1 cellular context compared by ENCODE assay signal in the genomic region with DNA sequence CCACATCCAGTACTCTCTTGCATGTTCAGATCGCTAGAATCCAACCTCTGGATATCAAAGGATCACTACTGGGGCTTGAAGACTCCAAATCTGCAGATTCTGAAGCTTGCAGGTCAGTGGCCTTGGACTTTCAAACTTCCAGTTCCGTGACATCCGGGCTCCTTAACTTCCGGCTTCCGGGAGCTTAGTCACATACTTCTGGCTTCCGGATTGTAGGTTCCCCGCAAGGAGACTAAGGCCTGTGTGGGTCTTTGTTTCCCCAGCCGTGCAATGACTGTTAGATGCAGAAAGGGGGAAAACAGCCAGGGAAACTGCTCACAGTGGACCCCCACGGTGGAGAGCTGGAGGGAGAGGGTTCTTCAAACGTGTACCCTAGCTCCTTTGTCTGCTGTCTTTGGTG.
TF ChIP-seq lines count a peak whose summit lies in the region.

No MANE protein-coding gene starts in this region.

TF ChIP-seq in A549, 52 proteins besides CTCF, POLR2A, EP300 and RAD21 (continued from another document):
- TF ChIP-seq, protein P1, sequence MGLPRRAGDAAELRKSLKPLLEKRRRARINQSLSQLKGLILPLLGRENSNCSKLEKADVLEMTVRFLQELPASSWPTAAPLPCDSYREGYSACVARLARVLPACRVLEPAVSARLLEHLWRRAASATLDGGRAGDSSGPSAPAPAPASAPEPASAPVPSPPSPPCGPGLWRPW (IDR thresholded peaks at IDR 0.05) = no peak
- TF ChIP-seq FOSL2 (IDR thresholded peaks at IDR 0.05) (no peak), FOSL2 (CRISPR knock-in tag; IDR thresholded peaks at IDR 0.05) (no peak), MYC (IDR thresholded peaks at IDR 0.05; ENCODE audit: borderline replicate concordance, low read length) (no peak), EHF (CRISPR knock-in tag; IDR thresholded peaks at IDR 0.05) (no peak), SREBF2 (IDR thresholded peaks at IDR 0.05) (no peak), HEYL (CRISPR knock-in tag; IDR thresholded peaks at IDR 0.05) (no peak), PBX3 (IDR thresholded peaks at IDR 0.05) (no peak), BHLHE40 (IDR thresholded peaks at IDR 0.05; ENCODE audit: low read depth, low read length) (no peak), NPAS2 (CRISPR knock-in tag; IDR thresholded peaks at IDR 0.05; ENCODE audit: borderline replicate concordance) (no peak)
TF ChIP-seq in A549: peak in this region for 0.
